ENCODE assay signal across 28 cellular contexts in genomic region chr19:339262-339887, GRCh38. TPM values are rescaled to one million over a fixed set of nuclear protein-coding genes. Genes with fewer than 3 reads are reported as not detected.
DNase-seq lines count a peak whose midpoint lies in the region; ATAC-seq, FAIRE-seq and TF ChIP-seq lines count a peak whose summit lies in the region.
"Had no signal": no experiment of that assay in that cellular context is flagged by ENCODE, and none has a peak within 500 bp of the region (broad histone marks: within the 10 kb centered on the region; RNA-seq: fewer than 3 reads in every experiment).

No MANE protein-coding gene starts in this region.

- H2AFZ ChIP-seq in mammary epithelial cell (ENCODE audit: low read depth, low read length) (no peak overlapping the region), endothelial cell of umbilical vein (ENCODE audit: low read depth, low read length) (no peak overlapping the region)
- H2AFZ ChIP-seq: hepatocyte had no signal

- in situ Hi-C loops in mammary epithelial cell (cut with MboI; ENCODE audit: low sequenced_read_pairs in 2 of 2), result no loop called here

- no peaks in the 10 kb centered on the region for H3K27me3 ChIP-seq in mammary epithelial cell (ENCODE audit: insufficient read depth, low read length)
- H3K27me3 ChIP-seq in endothelial cell of umbilical vein (ENCODE audit: control insufficient read depth in 2 of 2, insufficient read depth in 2 of 2, low read length in 2 of 2), result no peaks in the 10 kb centered on the region
- no peaks in the 10 kb centered on the region for H3K27me3 ChIP-seq in ascending aorta
- H3K27me3 ChIP-seq: breast epithelium, gastroesophageal sphincter, hepatocyte, SJSA1, transverse colon had no signal

- H3K9ac ChIP-seq in mammary epithelial cell (ENCODE audit: insufficient read depth, low read length) (no peak overlapping the region), endothelial cell of umbilical vein (replicated peaks; ENCODE audit: extremely low read depth, insufficient read depth, low read length) (no peak overlapping the region)

- H3K9me3 ChIP-seq in mammary epithelial cell (replicated peaks; ENCODE audit: insufficient read depth, low read length) (no peaks in the 10 kb centered on the region), endothelial cell of umbilical vein (replicated peaks; ENCODE audit: control insufficient read depth, insufficient read depth, low read length) (no peaks in the 10 kb centered on the region), ascending aorta (no peaks in the 10 kb centered on the region)
- H3K9me3 ChIP-seq: A549, breast epithelium, gastroesophageal sphincter, SJSA1, transverse colon had no signal

- FAIRE-seq in endothelial cell of umbilical vein (lab: Jason Lieb, UNC), result peak; percentile 67
- FAIRE-seq: A549, H1, RCC 7860 had no signal

- dilution Hi-C loops in mammary epithelial cell (cut with HindIII; ENCODE audit: low sequenced_read_pairs), result no loop called here
- dilution Hi-C loops in endothelial cell of umbilical vein (cut with MboI; ENCODE audit: extremely low pct_ligation_motif_present, low sequenced_read_pairs), result no loop called here

- H3K36me3 ChIP-seq in mammary epithelial cell (ENCODE audit: insufficient read depth, low read length) (no peaks in the 10 kb centered on the region), endothelial cell of umbilical vein (ENCODE audit: control insufficient read depth in 2 of 2, extremely low read depth in 1 of 2, insufficient read depth in 2 of 2, low read length in 2 of 2) (peaks cover 2 to 5% of the 10 kb centered on the region in 2 experiments), ascending aorta (peaks cover 11 to 12% of the 10 kb centered on the region in 2 donors)
- H3K36me3 ChIP-seq: breast epithelium had no signal

- 94% methylated on average over 10 of the region's 10 CpGs for WGBS in mammary epithelial cell (ENCODE audit: low coverage, missing lambda C conversion rate)

- H3K27ac Mint-ChIP-seq in MCF 10A (ENCODE audit: low read depth, unreplicated experiment), result no peak overlapping the region
- no peak overlapping the region for H3K27ac Mint-ChIP-seq in activated T-helper 17 cell treated with anti-CD3 and anti-CD28 coated beads, Interleukin-2, amount 50 U/mL, for 72 hours
- H3K27ac Mint-ChIP-seq: B cell had no signal

- BruUV-seq in MCF 10A (replicated peaks; lab: Mats Ljungman, UMichigan) (no TSS peak), mammary epithelial cell (replicated peaks; lab: Mats Ljungman, UMichigan) (no TSS peak), endothelial cell of umbilical vein (replicated peaks; lab: Mats Ljungman, UMichigan) (no TSS peak)

- CTCF ChIA-PET in MCF 10A (lab: Yijun Ruan, JAX), result interaction anchor here (0.6 kb wide), 1 partner anchor 194 kb away, joined by 3 read pairs; no protein-coding TSS in a partner anchor
- CTCF ChIA-PET in mammary epithelial cell (lab: Charles Lee; ENCODE audit: low non-redundant PET), result no interaction called here
- CTCF ChIA-PET in endothelial cell of umbilical vein (lab: Charles Lee), result no interaction called here

- H4K20me1 ChIP-seq in mammary epithelial cell (ENCODE audit: insufficient read depth, low read length), result no peaks in the 10 kb centered on the region
- H4K20me1 ChIP-seq in endothelial cell of umbilical vein (replicated peaks; ENCODE audit: control insufficient read depth, extremely low read depth, insufficient read depth, low read length), result no peaks in the 10 kb centered on the region

- H3K27ac ChIP-seq in mammary epithelial cell (ENCODE audit: insufficient read depth, low read depth, low read length) (no peak overlapping the region), endothelial cell of umbilical vein (ENCODE audit: insufficient read depth, low read depth, low read length) (no peak overlapping the region), ascending aorta (no peak overlapping the region)
- H3K27ac ChIP-seq: A549, breast epithelium, gastroesophageal sphincter, hepatocyte, SJSA1, transverse colon had no signal

- H3K4me1 Mint-ChIP-seq in MCF 10A (ENCODE audit: insufficient read depth, unreplicated experiment), result peaks cover 35% of the 10 kb centered on the region
- H3K4me1 Mint-ChIP-seq in activated T-helper 17 cell treated with anti-CD3 and anti-CD28 coated beads, Interleukin-2, amount 50 U/mL, for 72 hours, result peaks cover 25% of the 10 kb centered on the region

- no peak overlapping the region for H3K4me3 Mint-ChIP-seq in MCF 10A (ENCODE audit: unreplicated experiment)
- no peak overlapping the region for H3K4me3 Mint-ChIP-seq in activated T-helper 17 cell treated with anti-CD3 and anti-CD28 coated beads, Interleukin-2, amount 50 U/mL, for 72 hours
- H3K4me3 Mint-ChIP-seq: B cell had no signal

- POLR2A ChIA-PET in MCF 10A (lab: Yijun Ruan, JAX), result no interaction called here
- POLR2A ChIA-PET in endothelial cell of umbilical vein (lab: Charles Lee), result no interaction called here

- peak; percentile 48 for ATAC-seq in activated T-helper 17 cell treated with anti-CD3 and anti-CD28 coated beads, Interleukin-2, amount 50 U/mL, for 72 hours (replicated peaks)
- ATAC-seq in GM21576 (IDR thresholded peaks at IDR 0.05; ENCODE audit: unreplicated experiment), result no peak
- ATAC-seq: A549, gastroesophageal sphincter, left colon had no signal

- peaks cover 96% of the 10 kb centered on the region for H3K79me2 ChIP-seq in mammary epithelial cell (ENCODE audit: insufficient read depth, low read length)
- peaks cover 93% of the 10 kb centered on the region for H3K79me2 ChIP-seq in endothelial cell of umbilical vein (ENCODE audit: control insufficient read depth, insufficient read depth, low read length)

- intact Hi-C loops in MCF 10A (cut with micrococcal nuclease) (no loop called here), mammary epithelial cell (cut with micrococcal nuclease) (no loop called here), endothelial cell of umbilical vein (cut with micrococcal nuclease) (no loop called here), ascending aorta (cut with DNase I) (no loop called here)

- TF ChIP-seq POLR2A in endothelial cell of umbilical vein (IDR thresholded peaks at IDR 0.05; ENCODE audit: low read depth, low read length), result no peak

- H3K36me3 Mint-ChIP-seq in MCF 10A (ENCODE audit: insufficient read depth, unreplicated experiment), result peaks cover 21% of the 10 kb centered on the region
- peaks cover 47% of the 10 kb centered on the region for H3K36me3 Mint-ChIP-seq in activated T-helper 17 cell treated with anti-CD3 and anti-CD28 coated beads, Interleukin-2, amount 50 U/mL, for 72 hours (ENCODE audit: low read depth)

- no peaks in the 10 kb centered on the region for H3K9me3 Mint-ChIP-seq in MCF 10A (ENCODE audit: unreplicated experiment)
- H3K9me3 Mint-ChIP-seq in activated T-helper 17 cell treated with anti-CD3 and anti-CD28 coated beads, Interleukin-2, amount 50 U/mL, for 72 hours, result no peaks in the 10 kb centered on the region

- no peaks in the 10 kb centered on the region for H3K9me1 ChIP-seq in endothelial cell of umbilical vein (replicated peaks; ENCODE audit: control insufficient read depth, extremely low read depth, insufficient read depth, low read length)

- H3K4me2 ChIP-seq in mammary epithelial cell (ENCODE audit: insufficient read depth, low read depth, low read length), result no peak overlapping the region
- no peak overlapping the region for H3K4me2 ChIP-seq in endothelial cell of umbilical vein (ENCODE audit: insufficient read depth, low read length)
- H3K4me2 ChIP-seq: A549, hepatocyte had no signal

- H3K4me3 ChIP-seq in mammary epithelial cell (replicated peaks in 1 of 3; ENCODE audit: insufficient read depth in 1 of 3, low read depth in 2 of 3, low read length in 3 of 3) (no peak overlapping the region), endothelial cell of umbilical vein (replicated peaks in 1 of 3; ENCODE audit: insufficient read depth in 1 of 3, low read depth in 1 of 3, low read length in 3 of 3) (no peak overlapping the region), retinal pigment epithelial cell (ENCODE audit: low read length) (no peak overlapping the region), ascending aorta (no peak overlapping the region)
- H3K4me3 ChIP-seq: A549, breast epithelium, gastroesophageal sphincter, hepatocyte, SJSA1, transverse colon had no signal

- DNase-seq in MCF 10A (ENCODE audit: unreplicated experiment) (peak; percentile 19), mammary epithelial cell (no peak), endothelial cell of umbilical vein (ENCODE audit: low read depth, low spot score) (no peak), retinal pigment epithelial cell (ENCODE audit: low read depth) (peak; percentile 69), AG20443 (ENCODE audit: low spot score) (no peak), ascending aorta (ENCODE audit: low spot score in 2 of 2) (no peak)
- DNase-seq: activated CD4-positive, alpha-beta T cell treated with anti-CD3 and anti-CD28 coated beads, Interleukin-2, amount 50 U/mL, for 48 hours; activated CD4-positive, CD25-positive, alpha-beta regulatory T cell; activated CD8-positive, alpha-beta memory T cell treated with anti-CD3 and anti-CD28 coated beads, Interleukin-2, amount 50 U/mL, for 48 hours; activated effector memory CD4-positive, alpha-beta T cell treated with Interleukin-2 at 50 U/mL for 16 hours; cortex of kidney; left colon; mesenchymal stem cell; NCI-H1417 treated with DMSO at 0.1 percent for 48 hours; NCI-H2081; NCI-H2227 treated with DMSO at 0.1 percent for 48 hours; NCI-H69; transverse colon had no signal

- peaks cover 23% of the 10 kb centered on the region for H3K4me1 ChIP-seq in mammary epithelial cell (ENCODE audit: insufficient read depth, low read length)
- H3K4me1 ChIP-seq in endothelial cell of umbilical vein (ENCODE audit: control insufficient read depth, extremely low read depth, insufficient read depth, low read length), result peaks cover 37% of the 10 kb centered on the region
- H3K4me1 ChIP-seq in ascending aorta, result peaks cover 5 to 20% of the 10 kb centered on the region in 2 donors

- TF ChIP-seq CTCF in MCF 10A (IDR thresholded peaks at IDR 0.05; ENCODE audit: unreplicated experiment), result no peak
- no peak for TF ChIP-seq CTCF in mammary epithelial cell (conservative IDR thresholded peaks at IDR 0.05 in 1 of 2, IDR thresholded peaks at IDR 0.05 in 1 of 2; ENCODE audit: extremely low read depth in 1 of 2, insufficient read depth in 1 of 2, low read depth in 1 of 2, low read length in 2 of 2)
- no peak for TF ChIP-seq CTCF in endothelial cell of umbilical vein (IDR thresholded peaks at IDR 0.05; ENCODE audit: extremely low read depth in 1 of 2, insufficient read depth in 1 of 2, low read depth in 1 of 2, low read length in 2 of 2)
- no peak for TF ChIP-seq CTCF in retinal pigment epithelial cell (conservative IDR thresholded peaks at IDR 0.05; ENCODE audit: low read depth, low read length)
- no peak for TF ChIP-seq CTCF in ascending aorta (IDR thresholded peaks at IDR 0.05)

- no peaks in the 10 kb centered on the region for H3K27me3 Mint-ChIP-seq in MCF 10A (ENCODE audit: insufficient read depth, unreplicated experiment)
- H3K27me3 Mint-ChIP-seq in activated T-helper 17 cell treated with anti-CD3 and anti-CD28 coated beads, Interleukin-2, amount 50 U/mL, for 72 hours, result no peaks in the 10 kb centered on the region
- H3K27me3 Mint-ChIP-seq: B cell had no signal

RNA-seq across cellular contexts. Expression of gene MIER2, which starts 5.2 kb away (rescaled TPM):
- total RNA-seq in MCF 10A (2022) (24.2 TPM in 2 replicates), mammary epithelial cell (10 to 100 TPM; 17.8 to 41.6 TPM), endothelial cell of umbilical vein (41.7 and 44.9 TPM in 2 replicates), ascending aorta (128 TPM)
- polyA plus RNA-seq in mammary epithelial cell (18.0 TPM), endothelial cell of umbilical vein (20.3 and 26.8 TPM in 2 replicates)
- polyA minus RNA-seq in mammary epithelial cell (102 TPM), endothelial cell of umbilical vein (70.1 and 74.1 TPM in 2 replicates)
- 10 to 100 TPM; 23.2 TPM for total RNA-seq in activated T-helper 17 cell treated with anti-CD3 and anti-CD28 coated beads, Interleukin-2, amount 50 U/mL, for 72 hours
- 17.4 and 20.3 TPM in 2 replicates for polyA plus RNA-seq in endothelial cell of umbilical vein (2011; cell fraction: cytosol; rRNA removed)
- 54.6 and 69.8 TPM in 2 replicates for polyA plus RNA-seq in endothelial cell of umbilical vein (2011; cell fraction: nucleus; rRNA removed)
- 44.8 and 55.7 TPM in 2 replicates for polyA plus RNA-seq in endothelial cell of umbilical vein (2012)
- 7.3 TPM for polyA minus RNA-seq in endothelial cell of umbilical vein (2011; cell fraction: cytosol; rRNA and poly(A)+ RNA removed)
- 35.1 and 41.4 TPM in 2 replicates for polyA minus RNA-seq in endothelial cell of umbilical vein (2011; cell fraction: nucleus; rRNA and poly(A)+ RNA removed)

RNA-seq across cellular contexts. Expression of gene PLPP2, which starts 48.2 kb away (rescaled TPM):
- total RNA-seq in MCF 10A (2022) (5.4 and 9.4 TPM in 2 replicates), mammary epithelial cell (10 to 100 TPM; 12.8 to 42.8 TPM), endothelial cell of umbilical vein (12.0 and 27.9 TPM in 2 replicates), ascending aorta (55.3 TPM)
- polyA plus RNA-seq in mammary epithelial cell (45.7 TPM), endothelial cell of umbilical vein (34.3 and 36.3 TPM in 2 replicates)
- polyA minus RNA-seq in mammary epithelial cell (42.9 TPM), endothelial cell of umbilical vein (21.9 and 26.1 TPM in 2 replicates)
- 1 to 10 TPM; 1.3 to 3.8 TPM for total RNA-seq in activated T-helper 17 cell treated with anti-CD3 and anti-CD28 coated beads, Interleukin-2, amount 50 U/mL, for 72 hours
- 14.9 and 16.5 TPM in 2 replicates for polyA plus RNA-seq in endothelial cell of umbilical vein (2011; cell fraction: cytosol; rRNA removed)
- polyA plus RNA-seq in endothelial cell of umbilical vein (2011; cell fraction: nucleus; rRNA removed), result 14.2 and 15.9 TPM in 2 replicates
- polyA plus RNA-seq in endothelial cell of umbilical vein (2012), result 26.4 and 44.4 TPM in 2 replicates
- polyA minus RNA-seq in endothelial cell of umbilical vein (2011; cell fraction: cytosol; rRNA and poly(A)+ RNA removed), result 40.7 TPM
- polyA minus RNA-seq in endothelial cell of umbilical vein (2011; cell fraction: nucleus; rRNA and poly(A)+ RNA removed), result 2.3 and 5.0 TPM in 2 replicates

Comparison
In these comparisons a context has a peak if more than half of its experiments do, and no peak if none do; other contexts are left out.
1. DNase-seq: peak in MCF 10A (single experiment) and retinal pigment epithelial cell (single experiment); none in mammary epithelial cell (single experiment), endothelial cell of umbilical vein (single experiment), AG20443 (single experiment) and ascending aorta (0 of 2).